Comparison of ENCODE assay signal across 1 cellular context in the genomic region with DNA sequence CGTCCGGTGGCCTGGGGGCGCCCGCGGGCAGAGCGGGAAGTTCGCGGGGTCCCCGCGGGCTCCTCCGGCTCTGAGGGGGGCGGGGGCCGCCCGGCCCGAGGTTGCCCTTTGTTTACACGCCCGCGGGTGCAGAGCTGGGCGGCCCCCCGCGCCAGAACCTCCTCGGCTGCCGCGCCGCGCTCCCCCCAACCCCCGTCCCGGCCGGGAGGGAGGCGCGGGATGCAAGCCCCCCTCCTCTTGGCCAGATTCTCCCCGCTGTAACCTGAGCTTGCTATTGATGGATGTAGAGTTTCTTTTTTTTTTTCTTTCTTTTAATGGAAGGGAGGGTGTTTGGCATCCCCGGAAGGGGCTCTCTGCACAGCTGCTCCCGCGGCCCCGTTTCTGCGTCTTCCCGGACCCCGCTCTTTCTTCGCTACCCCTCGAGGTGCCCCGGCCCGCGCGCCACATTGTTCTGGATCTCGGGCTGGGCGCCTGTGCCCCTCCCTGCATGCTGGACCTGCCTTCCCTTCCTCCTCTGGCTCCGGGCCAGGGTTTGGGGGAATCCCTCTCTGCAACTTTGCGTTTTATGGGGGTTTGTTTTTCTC.
A peak's percentile ranks its signal among the peaks of the same experiment; 100 is the strongest.
TF ChIP-seq lines count a peak whose summit lies in the region.

No MANE protein-coding gene starts in this region.

TF ChIP-seq in WTC11, 78 proteins besides CTCF, POLR2A, EP300 and RAD21 (continued from another document and continues in another):
- TF ChIP-seq, protein P1, sequence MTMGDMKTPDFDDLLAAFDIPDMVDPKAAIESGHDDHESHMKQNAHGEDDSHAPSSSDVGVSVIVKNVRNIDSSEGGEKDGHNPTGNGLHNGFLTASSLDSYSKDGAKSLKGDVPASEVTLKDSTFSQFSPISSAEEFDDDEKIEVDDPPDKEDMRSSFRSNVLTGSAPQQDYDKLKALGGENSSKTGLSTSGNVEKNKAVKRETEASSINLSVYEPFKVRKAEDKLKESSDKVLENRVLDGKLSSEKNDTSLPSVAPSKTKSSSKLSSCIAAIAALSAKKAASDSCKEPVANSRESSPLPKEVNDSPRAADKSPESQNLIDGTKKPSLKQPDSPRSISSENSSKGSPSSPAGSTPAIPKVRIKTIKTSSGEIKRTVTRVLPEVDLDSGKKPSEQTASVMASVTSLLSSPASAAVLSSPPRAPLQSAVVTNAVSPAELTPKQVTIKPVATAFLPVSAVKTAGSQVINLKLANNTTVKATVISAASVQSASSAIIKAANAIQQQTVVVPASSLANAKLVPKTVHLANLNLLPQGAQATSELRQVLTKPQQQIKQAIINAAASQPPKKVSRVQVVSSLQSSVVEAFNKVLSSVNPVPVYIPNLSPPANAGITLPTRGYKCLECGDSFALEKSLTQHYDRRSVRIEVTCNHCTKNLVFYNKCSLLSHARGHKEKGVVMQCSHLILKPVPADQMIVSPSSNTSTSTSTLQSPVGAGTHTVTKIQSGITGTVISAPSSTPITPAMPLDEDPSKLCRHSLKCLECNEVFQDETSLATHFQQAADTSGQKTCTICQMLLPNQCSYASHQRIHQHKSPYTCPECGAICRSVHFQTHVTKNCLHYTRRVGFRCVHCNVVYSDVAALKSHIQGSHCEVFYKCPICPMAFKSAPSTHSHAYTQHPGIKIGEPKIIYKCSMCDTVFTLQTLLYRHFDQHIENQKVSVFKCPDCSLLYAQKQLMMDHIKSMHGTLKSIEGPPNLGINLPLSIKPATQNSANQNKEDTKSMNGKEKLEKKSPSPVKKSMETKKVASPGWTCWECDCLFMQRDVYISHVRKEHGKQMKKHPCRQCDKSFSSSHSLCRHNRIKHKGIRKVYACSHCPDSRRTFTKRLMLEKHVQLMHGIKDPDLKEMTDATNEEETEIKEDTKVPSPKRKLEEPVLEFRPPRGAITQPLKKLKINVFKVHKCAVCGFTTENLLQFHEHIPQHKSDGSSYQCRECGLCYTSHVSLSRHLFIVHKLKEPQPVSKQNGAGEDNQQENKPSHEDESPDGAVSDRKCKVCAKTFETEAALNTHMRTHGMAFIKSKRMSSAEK (CRISPR knock-in tag; IDR thresholded peaks at IDR 0.05; ENCODE audit: borderline replicate concordance), result no peak
- no peak for TF ChIP-seq ARID4B (CRISPR knock-in tag; IDR thresholded peaks at IDR 0.05; ENCODE audit: borderline replicate concordance)
- TF ChIP-seq RORB (CRISPR knock-in tag; IDR thresholded peaks at IDR 0.05), result no peak
- TF ChIP-seq IRF2 (CRISPR knock-in tag; IDR thresholded peaks at IDR 0.05; ENCODE audit: borderline replicate concordance, low read depth), result no peak
- no peak for TF ChIP-seq FOXP1 (CRISPR knock-in tag; IDR thresholded peaks at IDR 0.05; ENCODE audit: borderline replicate concordance)
- TF ChIP-seq, protein P2, sequence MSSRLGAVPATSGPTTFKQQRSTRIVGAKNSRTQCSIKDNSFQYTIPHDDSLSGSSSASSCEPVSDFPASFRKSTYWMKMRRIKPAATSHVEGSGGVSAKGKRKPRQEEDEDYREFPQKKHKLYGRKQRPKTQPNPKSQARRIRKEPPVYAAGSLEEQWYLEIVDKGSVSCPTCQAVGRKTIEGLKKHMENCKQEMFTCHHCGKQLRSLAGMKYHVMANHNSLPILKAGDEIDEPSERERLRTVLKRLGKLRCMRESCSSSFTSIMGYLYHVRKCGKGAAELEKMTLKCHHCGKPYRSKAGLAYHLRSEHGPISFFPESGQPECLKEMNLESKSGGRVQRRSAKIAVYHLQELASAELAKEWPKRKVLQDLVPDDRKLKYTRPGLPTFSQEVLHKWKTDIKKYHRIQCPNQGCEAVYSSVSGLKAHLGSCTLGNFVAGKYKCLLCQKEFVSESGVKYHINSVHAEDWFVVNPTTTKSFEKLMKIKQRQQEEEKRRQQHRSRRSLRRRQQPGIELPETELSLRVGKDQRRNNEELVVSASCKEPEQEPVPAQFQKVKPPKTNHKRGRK (CRISPR knock-in tag; IDR thresholded peaks at IDR 0.05; ENCODE audit: borderline replicate concordance), result no peak
- TF ChIP-seq ZNF396 (CRISPR knock-in tag; IDR thresholded peaks at IDR 0.05; ENCODE audit: borderline replicate concordance), result no peak
- 0 out of 2 replicates have a peak, but pooled peaks have one; percentile 45 for TF ChIP-seq KAT7 (CRISPR knock-in tag; IDR thresholded peaks at IDR 0.05; ENCODE audit: borderline replicate concordance)
- TF ChIP-seq ZMAT4 (CRISPR knock-in tag; IDR thresholded peaks at IDR 0.05), result no peak
- TF ChIP-seq, protein P3, sequence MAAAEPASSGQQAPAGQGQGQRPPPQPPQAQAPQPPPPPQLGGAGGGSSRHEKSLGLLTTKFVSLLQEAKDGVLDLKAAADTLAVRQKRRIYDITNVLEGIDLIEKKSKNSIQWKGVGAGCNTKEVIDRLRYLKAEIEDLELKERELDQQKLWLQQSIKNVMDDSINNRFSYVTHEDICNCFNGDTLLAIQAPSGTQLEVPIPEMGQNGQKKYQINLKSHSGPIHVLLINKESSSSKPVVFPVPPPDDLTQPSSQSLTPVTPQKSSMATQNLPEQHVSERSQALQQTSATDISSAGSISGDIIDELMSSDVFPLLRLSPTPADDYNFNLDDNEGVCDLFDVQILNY (CRISPR knock-in tag; IDR thresholded peaks at IDR 0.05), result 0 out of 2 replicates have a peak, but pooled peaks have one; percentile 33
- peak; percentile 99 for TF ChIP-seq PRDM15 (CRISPR knock-in tag; IDR thresholded peaks at IDR 0.05)
- no peak for TF ChIP-seq ZNF423 (CRISPR knock-in tag; IDR thresholded peaks at IDR 0.05)
- TF ChIP-seq GABPB1 (CRISPR knock-in tag; IDR thresholded peaks at IDR 0.05), result no peak
- no peak for TF ChIP-seq ZNF219 (CRISPR knock-in tag; IDR thresholded peaks at IDR 0.05; ENCODE audit: borderline replicate concordance)
- TF ChIP-seq AR (CRISPR knock-in tag; IDR thresholded peaks at IDR 0.05), result no peak
- no peak for TF ChIP-seq TCF7 (CRISPR knock-in tag; IDR thresholded peaks at IDR 0.05; ENCODE audit: low read depth)
- TF ChIP-seq, protein P4, sequence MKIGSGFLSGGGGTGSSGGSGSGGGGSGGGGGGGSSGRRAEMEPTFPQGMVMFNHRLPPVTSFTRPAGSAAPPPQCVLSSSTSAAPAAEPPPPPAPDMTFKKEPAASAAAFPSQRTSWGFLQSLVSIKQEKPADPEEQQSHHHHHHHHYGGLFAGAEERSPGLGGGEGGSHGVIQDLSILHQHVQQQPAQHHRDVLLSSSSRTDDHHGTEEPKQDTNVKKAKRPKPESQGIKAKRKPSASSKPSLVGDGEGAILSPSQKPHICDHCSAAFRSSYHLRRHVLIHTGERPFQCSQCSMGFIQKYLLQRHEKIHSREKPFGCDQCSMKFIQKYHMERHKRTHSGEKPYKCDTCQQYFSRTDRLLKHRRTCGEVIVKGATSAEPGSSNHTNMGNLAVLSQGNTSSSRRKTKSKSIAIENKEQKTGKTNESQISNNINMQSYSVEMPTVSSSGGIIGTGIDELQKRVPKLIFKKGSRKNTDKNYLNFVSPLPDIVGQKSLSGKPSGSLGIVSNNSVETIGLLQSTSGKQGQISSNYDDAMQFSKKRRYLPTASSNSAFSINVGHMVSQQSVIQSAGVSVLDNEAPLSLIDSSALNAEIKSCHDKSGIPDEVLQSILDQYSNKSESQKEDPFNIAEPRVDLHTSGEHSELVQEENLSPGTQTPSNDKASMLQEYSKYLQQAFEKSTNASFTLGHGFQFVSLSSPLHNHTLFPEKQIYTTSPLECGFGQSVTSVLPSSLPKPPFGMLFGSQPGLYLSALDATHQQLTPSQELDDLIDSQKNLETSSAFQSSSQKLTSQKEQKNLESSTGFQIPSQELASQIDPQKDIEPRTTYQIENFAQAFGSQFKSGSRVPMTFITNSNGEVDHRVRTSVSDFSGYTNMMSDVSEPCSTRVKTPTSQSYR (CRISPR knock-in tag; IDR thresholded peaks at IDR 0.05), result no peak
- no peak for TF ChIP-seq ZNF138 (CRISPR knock-in tag; conservative IDR thresholded peaks at IDR 0.05)
- TF ChIP-seq ZNF263 (CRISPR knock-in tag; IDR thresholded peaks at IDR 0.05; ENCODE audit: low read depth), result peak; percentile 9; the same call in 1 of the 2 replicates
- TF ChIP-seq, protein P5, sequence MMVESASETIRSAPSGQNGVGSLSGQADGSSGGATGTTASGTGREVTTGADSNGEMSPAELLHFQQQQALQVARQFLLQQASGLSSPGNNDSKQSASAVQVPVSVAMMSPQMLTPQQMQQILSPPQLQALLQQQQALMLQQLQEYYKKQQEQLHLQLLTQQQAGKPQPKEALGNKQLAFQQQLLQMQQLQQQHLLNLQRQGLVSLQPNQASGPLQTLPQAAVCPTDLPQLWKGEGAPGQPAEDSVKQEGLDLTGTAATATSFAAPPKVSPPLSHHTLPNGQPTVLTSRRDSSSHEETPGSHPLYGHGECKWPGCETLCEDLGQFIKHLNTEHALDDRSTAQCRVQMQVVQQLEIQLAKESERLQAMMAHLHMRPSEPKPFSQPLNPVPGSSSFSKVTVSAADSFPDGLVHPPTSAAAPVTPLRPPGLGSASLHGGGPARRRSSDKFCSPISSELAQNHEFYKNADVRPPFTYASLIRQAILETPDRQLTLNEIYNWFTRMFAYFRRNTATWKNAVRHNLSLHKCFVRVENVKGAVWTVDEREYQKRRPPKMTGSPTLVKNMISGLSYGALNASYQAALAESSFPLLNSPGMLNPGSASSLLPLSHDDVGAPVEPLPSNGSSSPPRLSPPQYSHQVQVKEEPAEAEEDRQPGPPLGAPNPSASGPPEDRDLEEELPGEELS (CRISPR knock-in tag; IDR thresholded peaks at IDR 0.05), result no peak
- no peak for TF ChIP-seq CREM (CRISPR knock-in tag; IDR thresholded peaks at IDR 0.05)
